ENCODE assay signal across 10 cellular contexts in genomic region chr19:38425810-38426466, GRCh38. TPM values are rescaled to one million over a fixed set of nuclear protein-coding genes. Genes with fewer than 3 reads are reported as not detected.
A peak's percentile ranks its signal among the peaks of the same experiment; 100 is the strongest.
DNase-seq lines count a peak whose midpoint lies in the region; ATAC-seq, FAIRE-seq and TF ChIP-seq lines count a peak whose summit lies in the region.
"Had no signal": no experiment of that assay in that cellular context is flagged by ENCODE, and none has a peak within 500 bp of the region (broad histone marks: within the 10 kb centered on the region; RNA-seq: fewer than 3 reads in every experiment).

Gene RASGRP4, minus strand, starts transcription at chr19:38426219. Its CDS starts 128 bp downstream, at chr19:38426091.

- TF ChIP-seq CTCF in H1 (IDR thresholded peaks at IDR 0.05; ENCODE audit: control extremely low read depth in 1 of 3, insufficient read depth in 1 of 3, low read depth in 1 of 3, low read length in 3 of 3): 0 out of 4 replicates have a peak, but pooled peaks of 1 of the 3 experiments have one; percentile 2
- TF ChIP-seq CTCF in psoas muscle (IDR thresholded peaks at IDR 0.05): no peak
- TF ChIP-seq CTCF in omental fat pad (IDR thresholded peaks at IDR 0.05): no peak
- TF ChIP-seq CTCF in smooth muscle cell (IDR thresholded peaks at IDR 0.05; ENCODE audit: borderline replicate concordance, insufficient read depth, poor library complexity, severe bottlenecking): no peak

- H3K4me1 ChIP-seq in SJCRH30 (peaks cover 6% of the 10 kb centered on the region; the same call in 1 of the 2 replicates), H1 (replicated peaks in 1 of 4; ENCODE audit: control insufficient read depth in 3 of 4, insufficient read depth in 4 of 4, low read length in 3 of 4) (peaks cover 4 to 8% (median 8%) of the 10 kb centered on the region in 4 experiments; a peak in 6 of 7 replicates), psoas muscle (peaks cover 2% of the 10 kb centered on the region), smooth muscle cell (ENCODE audit: low read depth) (no peaks in the 10 kb centered on the region)

- no peaks in the 10 kb centered on the region for H3K79me1 ChIP-seq in H1 (ENCODE audit: low read depth, low read length)

- peak within 1 kb of the TSS; percentile 83 for H4K91ac ChIP-seq in H1 (replicated peaks; ENCODE audit: insufficient read length, low read length)

- H3K9ac ChIP-seq in H1 (replicated peaks in 1 of 4; ENCODE audit: extremely low read depth in 1 of 4, low read depth in 3 of 4, low read length in 3 of 4) (no peak within 1 kb of the TSS), smooth muscle cell (ENCODE audit: low read depth) (no peak within 1 kb of the TSS)

- no peak for TF ChIP-seq RAD21 in H1 (IDR thresholded peaks at IDR 0.05 in 1 of 2, conservative IDR thresholded peaks at IDR 0.05 in 1 of 2; ENCODE audit: low read depth in 2 of 2, low read length in 2 of 2)

- no peak for TF ChIP-seq EP300 in H1 (IDR thresholded peaks at IDR 0.05; ENCODE audit: borderline replicate concordance in 1 of 2, low read depth in 2 of 2, low read length in 2 of 2)

- H3K79me2 ChIP-seq in H1 (ENCODE audit: control insufficient read depth in 1 of 2, insufficient read depth in 2 of 2, low read length in 2 of 2) (no peaks in the 10 kb centered on the region), smooth muscle cell (ENCODE audit: low read depth) (no peaks in the 10 kb centered on the region)

- H2BK20ac ChIP-seq in H1 (ENCODE audit: low read length): 0 out of 2 replicates have a peak within 1 kb of the TSS, but pooled peaks have one; percentile 61

- POLR2A ChIA-PET in H1 (lab: Charles Lee; ENCODE audit: partially characterized antibody): interaction anchor here (1.1 to 2.0 kb wide), 4 partner anchors 9 to 36 kb away, joined by 3 to 9 read pairs (median 6); no protein-coding TSS in a partner anchor

- H2BK120ac ChIP-seq in H1 (replicated peaks; ENCODE audit: low read depth, low read length): peak within 1 kb of the TSS; percentile 65

- H3K27me3 ChIP-seq in SJCRH30 (no peaks in the 10 kb centered on the region), H1 (replicated peaks in 1 of 4; ENCODE audit: control insufficient read depth in 3 of 4, extremely low read depth in 1 of 4, insufficient read depth in 3 of 4, low read length in 3 of 4) (no peaks in the 10 kb centered on the region), psoas muscle (ENCODE audit: insufficient read depth in 3 of 3, low read length in 2 of 3) (no peaks in the 10 kb centered on the region), smooth muscle cell (ENCODE audit: low read depth) (no peaks in the 10 kb centered on the region)

- H3K23ac ChIP-seq in H1 (ENCODE audit: insufficient read length): no peak within 1 kb of the TSS

- ATAC-seq in psoas muscle (no peak), omental fat pad (ENCODE audit: low FRiP score) (no peak), HG02759 (IDR thresholded peaks at IDR 0.05; ENCODE audit: unreplicated experiment) (no peak)

- H4K5ac ChIP-seq in H1 (ENCODE audit: insufficient read length, low read depth, low read length): no peak within 1 kb of the TSS

- peak within 1 kb of the TSS; percentile 79; the same call in 1 of the 2 replicates for H2BK5ac ChIP-seq in H1 (ENCODE audit: low read depth, low read length)

- FAIRE-seq in H1 (lab: Jason Lieb, UNC): no peak

- no peaks in the 10 kb centered on the region; the same call in 1 of the 2 replicates for H3K23me2 ChIP-seq in H1 (ENCODE audit: low read depth, low read length)

- H3K18ac ChIP-seq in H1 (ENCODE audit: extremely low read depth, low read length): peak within 1 kb of the TSS; percentile 87

- DNase-seq in GF-D8 (lab: John Stamatoyannopoulos, UW) (peak; percentile 73), SJCRH30 (peak; percentile 54 to 61), H1 (ENCODE audit: low read depth in 1 of 2, low spot score in 2 of 2) (peak in 1 of 2 experiments; percentile 56), psoas muscle (peak in 1 of 2 donors; percentile 66), epidermal melanocyte (ENCODE audit: insufficient read length, low spot score) (no peak), omental fat pad (ENCODE audit: low spot score) (no peak), smooth muscle cell (lab: John Stamatoyannopoulos, UW; ENCODE audit: unreplicated experiment) (no peak)
- DNase-seq: kidney glomerular epithelial cell, NCI-H1105 had no signal

- no peak within 1 kb of the TSS for H2AK5ac ChIP-seq in H1 (ENCODE audit: low read depth, low read length)

- H3K9me3 ChIP-seq in SJCRH30 (replicated peaks): no peaks in the 10 kb centered on the region
- H3K9me3 ChIP-seq in H1 (ENCODE audit: insufficient read depth in 2 of 2, low read depth in 1 of 2, low read length in 1 of 2): no peaks in the 10 kb centered on the region
- H3K9me3 ChIP-seq in psoas muscle: no peaks in the 10 kb centered on the region
- H3K9me3 ChIP-seq in smooth muscle cell (replicated peaks; ENCODE audit: low read depth): no peaks in the 10 kb centered on the region

- H2AFZ ChIP-seq in H1 (ENCODE audit: low read length): peak within 1 kb of the TSS; percentile 64
- no peak within 1 kb of the TSS for H2AFZ ChIP-seq in smooth muscle cell (ENCODE audit: low read depth)

- H2BK15ac ChIP-seq in H1 (ENCODE audit: low read length): peak within 1 kb of the TSS; percentile 72; the same call in 1 of the 2 replicates

- H3K4me2 ChIP-seq in H1 (ENCODE audit: insufficient read depth in 1 of 2, low read depth in 2 of 2, low read length in 2 of 2) (peak within 1 kb of the TSS; percentile 44 to 48), smooth muscle cell (no peak within 1 kb of the TSS)

- H4K20me1 ChIP-seq in H1 (replicated peaks in 1 of 2; ENCODE audit: control insufficient read depth in 1 of 2, insufficient read depth in 2 of 2, low read length in 2 of 2) (no peaks in the 10 kb centered on the region), smooth muscle cell (ENCODE audit: low read depth) (no peaks in the 10 kb centered on the region)

- no peaks in the 10 kb centered on the region for H3F3A ChIP-seq in smooth muscle cell (ENCODE audit: low read depth)

- no peak for TF ChIP-seq POLR2A in H1 (IDR thresholded peaks at IDR 0.05; ENCODE audit: control extremely low read depth in 1 of 2, low read depth in 2 of 2, low read length in 2 of 2)

- H3K56ac ChIP-seq in H1 (replicated peaks; ENCODE audit: insufficient read length, low read depth, low read length): no peak within 1 kb of the TSS

- no peak within 1 kb of the TSS for H3K14ac ChIP-seq in H1 (ENCODE audit: insufficient read length)

- H3K36me3 ChIP-seq in SJCRH30: no peaks in the 10 kb centered on the region
- no peaks in the 10 kb centered on the region for H3K36me3 ChIP-seq in H1 (ENCODE audit: control insufficient read depth in 2 of 4, insufficient read depth in 4 of 4, low read length in 3 of 4)
- no peaks in the 10 kb centered on the region for H3K36me3 ChIP-seq in psoas muscle (ENCODE audit: insufficient read depth in 1 of 2, low read depth in 1 of 2)
- H3K36me3 ChIP-seq in smooth muscle cell (ENCODE audit: low read depth): no peaks in the 10 kb centered on the region

- H4K8ac ChIP-seq in H1 (ENCODE audit: extremely low read depth, insufficient read depth, low read length): peak within 1 kb of the TSS; percentile 81

- CTCF ChIA-PET in H1 (lab: Charles Lee; ENCODE audit: partially characterized antibody): interaction anchor here (0.8 to 3.2 kb wide), 9 partner anchors 9 to 209 kb away, joined by 3 to 10 read pairs (median 4); partner anchors contain the start of gene FAM98C

- intact Hi-C loops in psoas muscle (cut with DNase I): no loop called here

- no peak within 1 kb of the TSS for H3K27ac ChIP-seq in SJCRH30
- H3K27ac ChIP-seq in H1 (ENCODE audit: low read depth, low read length): no peak within 1 kb of the TSS
- H3K27ac ChIP-seq in psoas muscle: no peak within 1 kb of the TSS
- H3K27ac ChIP-seq in smooth muscle cell (ENCODE audit: low read depth): no peak within 1 kb of the TSS

- peak within 1 kb of the TSS; percentile 29; the same call in 1 of the 2 replicates for H2BK12ac ChIP-seq in H1 (ENCODE audit: low read depth, low read length)

- H3K4me3 ChIP-seq in SJCRH30 (peak within 1 kb of the TSS; percentile 45), H1 (ENCODE audit: extremely low read depth in 1 of 4, insufficient read depth in 2 of 4, low read depth in 3 of 4, low read length in 4 of 4) (peak within 1 kb of the TSS in 2 of 4 experiments; percentile 11 to 34; a peak in 3 of 8 replicates), psoas muscle (peak within 1 kb of the TSS; percentile 36), smooth muscle cell (no peak within 1 kb of the TSS)

- no peak within 1 kb of the TSS for H3K4ac ChIP-seq in H1 (replicated peaks; ENCODE audit: insufficient read length, low read depth, low read length)

- 55% methylated on average over 17 of the region's 20 CpGs; no CpG with 5 or more reads in 1 of the 2 experiments for WGBS in H1 (ENCODE audit: extremely low coverage in 1 of 2, insufficient coverage in 1 of 2, insufficient read length in 1 of 2, insufficient replicate concordance in 2 of 2, low coverage in 1 of 2, low lambda C conversion rate in 2 of 2, missing lambda C conversion rate in 1 of 2), 2 experiments
- 53 to 59% (median 58%) methylated on average over 18 to 20 of the region's 20 CpGs for WGBS in psoas muscle, 3 donors
- 58% methylated on average over 16 of the region's 20 CpGs for whole genome bisulfite sequencing in smooth muscle cell (ENCODE audit: low lambda C conversion rate)

TF ChIP-seq in H1, 55 proteins besides CTCF, POLR2A, EP300 and RAD21 (continues in another document):
- TF ChIP-seq BACH1 (IDR thresholded peaks at IDR 0.05; ENCODE audit: low read length) (no peak), CHD2 (IDR thresholded peaks at IDR 0.05; ENCODE audit: low read length) (no peak), NANOG (IDR thresholded peaks at IDR 0.05; ENCODE audit: insufficient read depth, low read depth, low read length, poor library complexity, severe bottlenecking) (no peak), TAF7 (optimal IDR thresholded peaks at IDR 0.05; ENCODE audit: borderline replicate concordance, low read depth, low read length) (no peak), CHD1 (IDR thresholded peaks at IDR 0.05; ENCODE audit: low read depth, low read length) (no peak), ASH2L (IDR thresholded peaks at IDR 0.05; ENCODE audit: low read length) (no peak)

RNA-seq across cellular contexts. Expression of gene RASGRP4, which starts in this region (rescaled TPM):
- total RNA-seq in SJCRH30 (2014; rRNA removed; shearing (Covaris generic)): 0.73 and 0.94 TPM in 2 replicates
- total RNA-seq in H1 (2021; fragmentation: NEBNext Ultra II Directional; extraction: Animal tissue kit (Norgen Biotek cat#: 25700)): 1.9 and 2.0 TPM in 2 replicates
- 3.1 and 5.7 TPM in 2 replicates for polyA plus RNA-seq in H1 (2011; rRNA removed)
- 3.1 TPM for polyA plus RNA-seq in H1 (2011; cell fraction: cytosol; rRNA removed)
- 7.7 TPM for polyA plus RNA-seq in H1 (2011; cell fraction: nucleus; rRNA removed)
- 1.2 to 2.0 TPM (median 1.6 TPM) in 4 replicates for polyA plus RNA-seq in H1 (2012, experiment 1 of 2)
- 1.1 TPM for polyA plus RNA-seq in H1 (2012, experiment 2 of 2)
- 2.3 TPM for polyA plus RNA-seq in H1 (2013, experiment 1 of 2)
- 2.0 TPM for polyA plus RNA-seq in H1 (2013, experiment 2 of 2)
- polyA minus RNA-seq in H1 (2011; rRNA and poly(A)+ RNA removed): 1.3 and 1.7 TPM in 2 replicates
- polyA minus RNA-seq in H1 (2011; cell fraction: cytosol; rRNA and poly(A)+ RNA removed): 1.3 TPM
- 1.6 TPM for polyA minus RNA-seq in H1 (2011; cell fraction: nucleus; rRNA and poly(A)+ RNA removed)
- 1 to 10 TPM in 1 of 4 donors, under 1 TPM in 3; 0.44 to 2.0 (median 0.80) TPM for total RNA-seq in psoas muscle
- polyA plus RNA-seq in psoas muscle: under 1 TPM; 0.17 to 0.31 (median 0.25) TPM
- total RNA-seq in omental fat pad: 10 to 100 TPM in 2 of 4 donors, 1 to 10 TPM in 2; 5.8 to 27.6 (median 8.9) TPM
- not detected in 2 replicates for total RNA-seq in smooth muscle cell
- polyA plus RNA-seq in smooth muscle cell: not detected in 2 replicates

Comparison
In these comparisons a context has a peak if more than half of its experiments do, and no peak if none do; other contexts are left out.
1. Peak in DNase-seq and H3K4me3 ChIP-seq in SJCRH30; RNA of the gene not detected or under 1 TPM.